In genomic region chr17:48646183-48647102, GRCh38 we compare ENCODE assay signal across 1 cellular context.
TF ChIP-seq lines count a peak whose summit lies in the region.

No MANE protein-coding gene starts in this region.

TF ChIP-seq in HEK293, 187 proteins besides CTCF, POLR2A, EP300 and RAD21 (continued from another document and continues in another):
- TF ChIP-seq ZNF830 (tag by site-specific recombination; IDR thresholded peaks at IDR 0.05; ENCODE audit: low read depth) (no peak), ZNF544 (tag by site-specific recombination; IDR thresholded peaks at IDR 0.05) (no peak), HOXA7 (CRISPR knock-in tag; IDR thresholded peaks at IDR 0.05; ENCODE audit: borderline replicate concordance) (no peak), ZNF561 (tag by site-specific recombination; IDR thresholded peaks at IDR 0.05; ENCODE audit: borderline replicate concordance) (no peak), ZNF791 (tag by site-specific recombination; IDR thresholded peaks at IDR 0.05) (no peak), MYNN (tag by site-specific recombination; IDR thresholded peaks at IDR 0.05; ENCODE audit: borderline replicate concordance) (no peak), KLF7 (tag by site-specific recombination; IDR thresholded peaks at IDR 0.05; ENCODE audit: borderline replicate concordance) (peak; percentile 39; the same call in 1 of the 2 replicates), ZNF501 (tag by site-specific recombination; IDR thresholded peaks at IDR 0.05) (peak; percentile 73; the same call in 1 of the 2 replicates), ZNF645 (tag by site-specific recombination; IDR thresholded peaks at IDR 0.05) (0 out of 2 replicates have a peak, but pooled peaks have one; percentile 33), ZNF292 (tag by site-specific recombination; IDR thresholded peaks at IDR 0.05; ENCODE audit: borderline replicate concordance, low read depth) (no peak), ZNF121 (tag by site-specific recombination; IDR thresholded peaks at IDR 0.05) (0 out of 2 replicates have a peak, but pooled peaks have one; percentile 32), ZBTB10 (tag by site-specific recombination; IDR thresholded peaks at IDR 0.05) (peak; percentile 75), EGR2 (tag by site-specific recombination; IDR thresholded peaks at IDR 0.05; ENCODE audit: low read depth) (peak; percentile 94), ZNF274 (IDR thresholded peaks at IDR 0.05; ENCODE audit: low read length) (no peak), ZNF274 (tag by site-specific recombination; IDR thresholded peaks at IDR 0.05; ENCODE audit: borderline replicate concordance) (no peak), ZNF366 (tag by site-specific recombination; conservative IDR thresholded peaks at IDR 0.05) (no peak), BCL6B (tag by site-specific recombination; IDR thresholded peaks at IDR 0.05) (no peak), ZNF416 (tag by site-specific recombination; IDR thresholded peaks at IDR 0.05) (no peak), ZNF280D (tag by site-specific recombination; IDR thresholded peaks at IDR 0.05) (no peak), ZNF707 (tag by site-specific recombination; IDR thresholded peaks at IDR 0.05) (no peak), ZNF18 (tag by site-specific recombination; IDR thresholded peaks at IDR 0.05) (no peak), REST (tag by site-specific recombination; IDR thresholded peaks at IDR 0.05) (no peak; the same call in 1 of the 2 replicates), ZNF169 (tag by site-specific recombination; IDR thresholded peaks at IDR 0.05) (no peak), ZNF157 (tag by site-specific recombination; IDR thresholded peaks at IDR 0.05) (no peak), ZNF664 (tag by site-specific recombination; IDR thresholded peaks at IDR 0.05) (no peak), ZNF585B (tag by site-specific recombination; IDR thresholded peaks at IDR 0.05) (0 out of 2 replicates have a peak, but pooled peaks have one; percentile 1), ZNF555 (tag by site-specific recombination; conservative IDR thresholded peaks at IDR 0.05) (no peak), ZNF2 (tag by site-specific recombination; IDR thresholded peaks at IDR 0.05) (no peak), ZNF626 (tag by site-specific recombination; IDR thresholded peaks at IDR 0.05) (no peak), PRDM10 (tag by site-specific recombination; IDR thresholded peaks at IDR 0.05) (peak; percentile 71; the same call in 1 of the 2 replicates), ZNF629 (tag by site-specific recombination; IDR thresholded peaks at IDR 0.05) (no peak), ZNF155 (tag by site-specific recombination; IDR thresholded peaks at IDR 0.05) (no peak), ZNF623 (tag by site-specific recombination; IDR thresholded peaks at IDR 0.05) (no peak), BCL11A (tag by site-specific recombination; IDR thresholded peaks at IDR 0.05; ENCODE audit: low read depth) (no peak), ZNF704 (tag by site-specific recombination; IDR thresholded peaks at IDR 0.05) (no peak), ZFP41 (tag by site-specific recombination; IDR thresholded peaks at IDR 0.05; ENCODE audit: borderline replicate concordance) (no peak), ZNF350 (tag by site-specific recombination; IDR thresholded peaks at IDR 0.05) (no peak), ZNF132 (tag by site-specific recombination; IDR thresholded peaks at IDR 0.05; ENCODE audit: borderline replicate concordance) (no peak), KLF1 (tag by site-specific recombination; IDR thresholded peaks at IDR 0.05) (peak; percentile 82), ZNF488 (tag by site-specific recombination; IDR thresholded peaks at IDR 0.05) (no peak), FEZF1 (tag by site-specific recombination; IDR thresholded peaks at IDR 0.05) (0 out of 2 replicates have a peak, but pooled peaks have one; percentile 5), ZNF530 (tag by site-specific recombination; IDR thresholded peaks at IDR 0.05; ENCODE audit: low read depth) (no peak), KLF16 (tag by site-specific recombination; IDR thresholded peaks at IDR 0.05) (peak; percentile 77), SP7 (tag by site-specific recombination; IDR thresholded peaks at IDR 0.05) (peak; percentile 65; the same call in 1 of the 2 replicates), ZBTB17 (tag by site-specific recombination; IDR thresholded peaks at IDR 0.05) (peak; percentile 98)
